ENCODE assay signal across 1 cellular context in genomic region chr11:47403571-47403970, GRCh38.
TF ChIP-seq lines count a peak whose summit lies in the region.

No MANE protein-coding gene starts in this region.

TF ChIP-seq in GM23338, 12 proteins besides CTCF, POLR2A, EP300 and RAD21:
- TF ChIP-seq POLR2AphosphoS5 (IDR thresholded peaks at IDR 0.05; ENCODE audit: low read depth) (no peak), CREB1 (CRISPR knock-in tag; IDR thresholded peaks at IDR 0.05; ENCODE audit: low read depth) (no peak), ZNF462 (CRISPR knock-in tag; IDR thresholded peaks at IDR 0.05) (no peak), ZNF331 (CRISPR knock-in tag; IDR thresholded peaks at IDR 0.05; ENCODE audit: low read depth) (no peak), JUNB (IDR thresholded peaks at IDR 0.05; ENCODE audit: unreplicated experiment) (no peak), EZH2 (IDR thresholded peaks at IDR 0.05; ENCODE audit: low read depth, unreplicated experiment) (no peak), REST (IDR thresholded peaks at IDR 0.05; ENCODE audit: unreplicated experiment) (no peak), NANOG (IDR thresholded peaks at IDR 0.05; ENCODE audit: borderline replicate concordance) (no peak), STAT1 (IDR thresholded peaks at IDR 0.05; ENCODE audit: unreplicated experiment) (no peak), ZNF114 (CRISPR knock-in tag; IDR thresholded peaks at IDR 0.05) (no peak), EZH2phosphoT487 (IDR thresholded peaks at IDR 0.05; ENCODE audit: unreplicated experiment) (no peak), ETS1 (IDR thresholded peaks at IDR 0.05) (no peak)
